In the genomic region with DNA sequence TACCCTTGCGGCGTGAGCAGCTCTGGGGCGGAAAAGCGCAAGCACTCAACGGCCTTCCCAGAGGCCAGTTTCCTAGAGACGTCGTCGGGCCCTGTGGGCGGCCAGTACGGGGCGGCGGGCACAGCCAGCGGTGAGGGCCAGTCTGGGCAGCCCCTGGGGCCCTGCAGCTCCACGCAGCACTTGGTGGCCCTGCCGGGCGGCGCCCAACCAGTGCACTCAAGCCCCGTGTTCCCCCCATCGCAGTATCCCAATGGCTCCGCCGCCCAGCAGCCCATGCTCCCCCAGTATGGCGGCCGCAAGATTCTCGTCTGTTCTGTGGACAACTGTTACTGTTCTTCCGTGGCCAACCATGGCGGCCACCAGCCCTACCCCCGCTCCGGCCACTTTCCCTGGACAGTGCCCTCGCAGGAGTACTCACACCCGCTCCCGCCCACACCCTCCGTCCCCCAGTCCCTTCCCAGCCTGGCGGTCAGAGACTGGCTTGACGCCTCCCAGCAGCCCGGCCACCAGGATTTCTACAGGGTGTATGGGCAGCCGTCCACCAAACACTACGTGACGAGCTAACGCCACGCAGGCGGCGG, we compare ENCODE assay signal across 15 cellular contexts. TPM values are rescaled to one million over a fixed set of nuclear protein-coding genes. Genes with fewer than 3 reads are reported as not detected.
DNase-seq lines count a peak whose midpoint lies in the region; ATAC-seq and TF ChIP-seq lines count a peak whose summit lies in the region.
"Had no signal": no experiment of that assay in that cellular context is flagged by ENCODE, and none has a peak within 500 bp of the region (broad histone marks: within the 10 kb centered on the region; RNA-seq: fewer than 3 reads in every experiment).

No MANE protein-coding gene starts in this region.

- intact Hi-C loops in prostate gland (cut with DNase I) = no loop called here

- WGBS in prostate gland = 83% methylated on average over 38 of the region's 42 CpGs

- H3K27me3 Mint-ChIP-seq in stimulated activated naive CD8-positive, alpha-beta T cell treated with anti-CD3 and anti-CD28 coated beads, Interleukin-15, Interleukin-2, amounts not matched to agents 100 ng/mL and 50 ng/mL, for 24 hours = no peaks in the 10 kb centered on the region

- no peak for DNase-seq in stimulated activated naive CD8-positive, alpha-beta T cell treated with anti-CD3 and anti-CD28 coated beads, Interleukin-15, Interleukin-2, amounts not matched to agents 100 U/mL and 50 U/mL, for 24 hours
- DNase-seq in islet precursor cell (peak; percentile 46), prostate gland (ENCODE audit: low spot score) (no peak), NCI-H1105 treated with DMSO at 0.1 percent for 48 hours (lab: John Stamatoyannopoulos, UW) (no peak)
- no peak for DNase-seq in stimulated activated CD4-positive, alpha-beta T cell treated with anti-CD3 and anti-CD28 coated beads, Interleukin-2, amount 100 ng/mL, for 24 hours
- DNase-seq in activated CD4-positive, alpha-beta T cell treated with anti-CD3 and anti-CD28 coated beads, Interleukin-2, amount 50 U/mL, for 1 hour = no peak
- DNase-seq in effector CD4-positive, alpha-beta T cell = no peak
- DNase-seq: activated gamma-delta T cell; GDM1; HCEC 1CT; MM.1S; PC-9; stimulated activated CD4-positive, alpha-beta T cell treated with anti-CD3 and anti-CD28 coated beads, Interleukin-4, amount 100 ng/mL, for 4 hours had no signal

- no peak for TF ChIP-seq POLR2A in prostate gland (IDR thresholded peaks at IDR 0.05)

- no peaks in the 10 kb centered on the region for H3K27me3 ChIP-seq in prostate gland (replicated peaks; ENCODE audit: insufficient read depth)

- H3K4me3 Mint-ChIP-seq in stimulated activated naive CD8-positive, alpha-beta T cell treated with anti-CD3 and anti-CD28 coated beads, Interleukin-15, Interleukin-2, amounts not matched to agents 100 ng/mL and 50 ng/mL, for 24 hours = no peak overlapping the region

- H3K27ac Mint-ChIP-seq in stimulated activated naive CD8-positive, alpha-beta T cell treated with anti-CD3 and anti-CD28 coated beads, Interleukin-15, Interleukin-2, amounts not matched to agents 100 ng/mL and 50 ng/mL, for 24 hours = peak overlapping the region; percentile 21

- peaks cover 28% of the 10 kb centered on the region for H3K4me1 ChIP-seq in prostate gland (replicated peaks)

- peaks cover 61% of the 10 kb centered on the region for H3K4me1 Mint-ChIP-seq in stimulated activated naive CD8-positive, alpha-beta T cell treated with anti-CD3 and anti-CD28 coated beads, Interleukin-15, Interleukin-2, amounts not matched to agents 100 ng/mL and 50 ng/mL, for 24 hours (ENCODE audit: low read depth)

- peaks cover 15 to 18% of the 10 kb centered on the region in 2 donors for H3K36me3 ChIP-seq in prostate gland

- H3K4me3 ChIP-seq in prostate gland = no peak overlapping the region
- H3K4me3 ChIP-seq: lung, PC-9 had no signal

- TF ChIP-seq CTCF in prostate gland (IDR thresholded peaks at IDR 0.05) = no peak

- H3K36me3 Mint-ChIP-seq in stimulated activated naive CD8-positive, alpha-beta T cell treated with anti-CD3 and anti-CD28 coated beads, Interleukin-15, Interleukin-2, amounts not matched to agents 100 ng/mL and 50 ng/mL, for 24 hours (ENCODE audit: low read depth) = peaks cover 44% of the 10 kb centered on the region

- H3K9me3 Mint-ChIP-seq in stimulated activated naive CD8-positive, alpha-beta T cell treated with anti-CD3 and anti-CD28 coated beads, Interleukin-15, Interleukin-2, amounts not matched to agents 100 ng/mL and 50 ng/mL, for 24 hours = no peaks in the 10 kb centered on the region

- no peaks in the 10 kb centered on the region for H3K9me3 ChIP-seq in prostate gland

- H3K27ac ChIP-seq in prostate gland = peak overlapping the region; percentile 78 to 84
- H3K27ac ChIP-seq: PC-9 had no signal

- ATAC-seq in stimulated activated naive CD8-positive, alpha-beta T cell treated with anti-CD3 and anti-CD28 coated beads, Interleukin-15, Interleukin-2, amounts not matched to agents 100 U/mL and 50 U/mL, for 24 hours = no peak

RNA-seq across cellular contexts. Expression of gene TRIM8, which starts 12.6 kb away (rescaled TPM):
- 100 to 1,000 TPM; 148 to 222 TPM for total RNA-seq in prostate gland

RNA-seq across cellular contexts. Expression of gene ARL3, which starts 57.3 kb away (rescaled TPM):
- total RNA-seq in prostate gland = 1 to 10 TPM; 8.0 to 8.5 TPM

RNA-seq across cellular contexts. Expression of gene SFXN2, which starts 57.6 kb away (rescaled TPM):
- 10 to 100 TPM; 16.4 to 26.6 TPM for total RNA-seq in prostate gland
